In genomic region chr2:218010116-218010837, GRCh38 we compare ENCODE assay signal across 8 cellular contexts. TPM values are rescaled to one million over a fixed set of nuclear protein-coding genes. Genes with fewer than 3 reads are reported as not detected.
A peak's percentile ranks its signal among the peaks of the same experiment; 100 is the strongest.
DNase-seq lines count a peak whose midpoint lies in the region; ATAC-seq and TF ChIP-seq lines count a peak whose summit lies in the region.

No MANE protein-coding gene starts in this region.

- no peak overlapping the region for H3K27ac ChIP-seq in naive thymus-derived CD4-positive, alpha-beta T cell (ENCODE audit: low read depth, low read length)
- H3K27ac ChIP-seq in vagina, result peak overlapping the region; percentile 68

- TF ChIP-seq POLR2A in vagina (IDR thresholded peaks at IDR 0.05), result no peak

- H3K9me3 ChIP-seq in naive thymus-derived CD4-positive, alpha-beta T cell (ENCODE audit: control insufficient read depth in 2 of 3, low read length in 3 of 3), result no peaks in the 10 kb centered on the region
- no peaks in the 10 kb centered on the region for H3K9me3 ChIP-seq in vagina

- peak; percentile 65 for ATAC-seq in esophagus mucosa
- peak; percentile 78 for ATAC-seq in naive thymus-derived CD4-positive, alpha-beta T cell
- no peak for ATAC-seq in GM19395 (IDR thresholded peaks at IDR 0.05; ENCODE audit: unreplicated experiment)

- H3K36me3 ChIP-seq in naive thymus-derived CD4-positive, alpha-beta T cell (ENCODE audit: control insufficient read depth in 2 of 3, insufficient read depth in 3 of 3, low read length in 3 of 3), result no peaks in the 10 kb centered on the region
- no peaks in the 10 kb centered on the region for H3K36me3 ChIP-seq in vagina

- DNase-seq in ELR (ENCODE audit: low read depth) (peak; percentile 50), HuH-7 (ENCODE audit: low spot score) (peak; percentile 85), vagina (ENCODE audit: extremely low spot score in 2 of 2) (no peak), NK-92 (lab: John Stamatoyannopoulos, UW; ENCODE audit: unreplicated experiment) (no peak)
- DNase-seq in activated CD8-positive, alpha-beta memory T cell treated with anti-CD3 and anti-CD28 coated beads for 24 hours, result peak; percentile 76
- DNase-seq in naive thymus-derived CD4-positive, alpha-beta T cell, result peak in 7 of 9 donors; percentile 11 to 48 (median 19)

- peak overlapping the region; percentile 46 for H3K4me3 ChIP-seq in naive thymus-derived CD4-positive, alpha-beta T cell (ENCODE audit: low read length)
- H3K4me3 ChIP-seq in vagina, result peak overlapping the region; percentile 52 to 81

- H3K4me3 Mint-ChIP-seq in naive thymus-derived CD4-positive, alpha-beta T cell, result peak overlapping the region; percentile 47 to 80 (median 72)

- no peak overlapping the region for H3K27ac Mint-ChIP-seq in naive thymus-derived CD4-positive, alpha-beta T cell

- no peaks in the 10 kb centered on the region for H3K9me3 Mint-ChIP-seq in naive thymus-derived CD4-positive, alpha-beta T cell

- peaks cover 0 to 14% (median 6%) of the 10 kb centered on the region in 7 donors for H3K4me1 Mint-ChIP-seq in naive thymus-derived CD4-positive, alpha-beta T cell

- no peaks in the 10 kb centered on the region for H3K36me3 Mint-ChIP-seq in naive thymus-derived CD4-positive, alpha-beta T cell

- peaks cover 0 to 7% of the 10 kb centered on the region in 2 donors for H3K27me3 ChIP-seq in naive thymus-derived CD4-positive, alpha-beta T cell (ENCODE audit: control insufficient read depth in 2 of 2, insufficient read depth in 2 of 2, low read length in 2 of 2)
- no peaks in the 10 kb centered on the region for H3K27me3 ChIP-seq in vagina

- intact Hi-C loops in naive thymus-derived CD4-positive, alpha-beta T cell (cut with micrococcal nuclease), result loop anchor here (1.0 to 2.0 kb wide), 3 partner anchors 23 to 58 kb away; no protein-coding TSS in a partner anchor
- intact Hi-C loops in vagina (cut with DNase I), result no loop called here

- H3K27me3 Mint-ChIP-seq in naive thymus-derived CD4-positive, alpha-beta T cell, result peaks cover 28 to 58% (median 31%) of the 10 kb centered on the region in 5 donors

- CTCF ChIA-PET in naive thymus-derived CD4-positive, alpha-beta T cell (lab: Charles Lee), result no interaction called here

- TF ChIP-seq CTCF in vagina (IDR thresholded peaks at IDR 0.05), result peak; percentile 21 to 65 (median 40)

- H3K4me1 ChIP-seq in naive thymus-derived CD4-positive, alpha-beta T cell (ENCODE audit: control insufficient read depth in 2 of 2, insufficient read depth in 2 of 2, low read length in 2 of 2), result peaks cover 0 to 6% of the 10 kb centered on the region in 2 donors
- peaks cover 50% of the 10 kb centered on the region for H3K4me1 ChIP-seq in vagina

- POLR2A ChIA-PET in naive thymus-derived CD4-positive, alpha-beta T cell (lab: Charles Lee), result no interaction called here

RNA-seq across cellular contexts. Expression of gene TNS1, which starts 7.5 kb away (rescaled TPM):
- total RNA-seq in esophagus mucosa, result 27.7 TPM
- total RNA-seq in naive thymus-derived CD4-positive, alpha-beta T cell, result 1 to 10 TPM in 2 of 5 experiments, under 1 TPM in 3; 0.50 to 5.0 (median 0.81) TPM
- not detected for polyA plus RNA-seq in naive thymus-derived CD4-positive, alpha-beta T cell
- 216 TPM for total RNA-seq in vagina

RNA-seq across cellular contexts. Expression of gene RUFY4, which starts 58.8 kb away (rescaled TPM):
- total RNA-seq in esophagus mucosa, result 0.12 TPM
- 1 to 10 TPM in 4 of 5 experiments, under 1 TPM in 1; 0.40 to 6.6 (median 2.4) TPM for total RNA-seq in naive thymus-derived CD4-positive, alpha-beta T cell
- polyA plus RNA-seq in naive thymus-derived CD4-positive, alpha-beta T cell, result not detected
- not detected for total RNA-seq in vagina

Comparison
In these comparisons a context has a peak if more than half of its experiments do, and no peak if none do; other contexts are left out.
1. DNase-seq: peak in ELR (single experiment), HuH-7 (single experiment), activated CD8-positive, alpha-beta memory T cell treated with anti-CD3 and anti-CD28 coated beads for 24 hours (single experiment) and naive thymus-derived CD4-positive, alpha-beta T cell (7 of 9); none in vagina (0 of 2) and NK-92 (single experiment).